In the genomic region with DNA sequence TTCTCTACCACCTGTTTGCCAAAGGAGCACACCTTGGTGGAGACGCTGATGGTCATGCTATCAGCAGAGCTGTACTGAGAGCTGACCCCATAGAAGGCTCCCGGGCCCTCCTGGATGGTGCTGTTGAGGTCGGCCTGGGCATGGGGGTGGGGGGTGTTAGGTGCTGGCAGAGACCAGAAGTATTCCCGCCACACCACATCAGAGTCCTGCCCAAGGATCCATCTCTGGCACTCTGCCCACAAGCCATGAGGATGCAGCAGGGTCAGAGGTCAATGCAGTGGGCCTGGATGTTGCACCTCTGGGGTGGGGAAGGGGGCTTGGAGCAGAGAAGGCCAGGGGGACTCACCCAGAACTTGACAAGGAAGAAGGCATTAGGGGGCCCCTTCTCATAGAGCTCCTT, we compare ENCODE assay signal across 19 cellular contexts. TPM values are rescaled to one million over a fixed set of nuclear protein-coding genes. Genes with fewer than 3 reads are reported as not detected.
DNase-seq lines count a peak whose midpoint lies in the region; ATAC-seq, FAIRE-seq and TF ChIP-seq lines count a peak whose summit lies in the region.
"Had no signal": no experiment of that assay in that cellular context is flagged by ENCODE, and none has a peak within 500 bp of the region (broad histone marks: within the 10 kb centered on the region; RNA-seq: fewer than 3 reads in every experiment).

No MANE protein-coding gene starts in this region.

- no peak for DNase-seq in HepG2 (ENCODE audit: low spot score)
- no peak for DNase-seq in right lobe of liver
- DNase-seq in IMR-90: no peak
- no peak for DNase-seq in mesothelial cell of epicardium (ENCODE audit: low spot score in 2 of 2, unreplicated experiment in 2 of 2)
- DNase-seq in type B pancreatic cell (ENCODE audit: extremely low spot score, unreplicated experiment): no peak
- DNase-seq in NK-92 (lab: John Stamatoyannopoulos, UW; ENCODE audit: unreplicated experiment): no peak
- DNase-seq in NCI-H2227 treated with DMSO at 0.1 percent for 48 hours (lab: John Stamatoyannopoulos, UW): no peak
- DNase-seq in GM10266 (ENCODE audit: extremely low spot score): no peak
- DNase-seq: AML-193; CD4-positive, CD25-positive, alpha-beta regulatory T cell; MV-4-11; NCI-H1436; NCI-H2081 treated with DMSO at 0.1 percent for 48 hours; NCI-H526; PC-9 had no signal

- H2BK15ac ChIP-seq in IMR-90 (ENCODE audit: low read depth, low read length): no peak overlapping the region

- TF ChIP-seq CTCF in HepG2 (CRISPR knock-in tag; IDR thresholded peaks at IDR 0.05) (no peak), right lobe of liver (IDR thresholded peaks at IDR 0.05) (no peak), IMR-90 (conservative IDR thresholded peaks at IDR 0.05; ENCODE audit: low read depth, low read length) (no peak), mesothelial cell of epicardium (IDR thresholded peaks at IDR 0.05; ENCODE audit: unreplicated experiment) (no peak), type B pancreatic cell (conservative IDR thresholded peaks at IDR 0.05) (no peak), GM10266 (IDR thresholded peaks at IDR 0.05; ENCODE audit: control insufficient read depth, insufficient read depth, low read depth, missing control alignments) (no peak)

- no peak for TF ChIP-seq POLR2A in HepG2 (IDR thresholded peaks at IDR 0.05; ENCODE audit: insufficient read depth in 1 of 2, low read depth in 2 of 2, low read length in 2 of 2)
- TF ChIP-seq POLR2A in right lobe of liver (IDR thresholded peaks at IDR 0.05): no peak
- no peak for TF ChIP-seq POLR2A in IMR-90 (IDR thresholded peaks at IDR 0.05; ENCODE audit: low read depth, low read length)

- H3K4me3 ChIP-seq in HepG2 (replicated peaks in 1 of 3; ENCODE audit: insufficient read depth in 1 of 3, low read depth in 2 of 3, low read length in 3 of 3): no peak overlapping the region
- no peak overlapping the region for H3K4me3 ChIP-seq in right lobe of liver
- no peak overlapping the region for H3K4me3 ChIP-seq in IMR-90 (ENCODE audit: insufficient read depth, low read depth, low read length)
- H3K4me3 ChIP-seq: PC-9 had no signal

- TF ChIP-seq RAD21 in HepG2 (CRISPR knock-in tag; IDR thresholded peaks at IDR 0.05) (no peak), IMR-90 (IDR thresholded peaks at IDR 0.05; ENCODE audit: low read length) (no peak)

- H3K9me1 ChIP-seq in IMR-90 (ENCODE audit: insufficient read depth, low read length): 0 out of 2 replicates have a peak, but pooled peaks cover 6% of the 10 kb centered on the region

- H4K91ac ChIP-seq in IMR-90 (ENCODE audit: insufficient read depth, low read depth, low read length): no peak overlapping the region

- no peak overlapping the region for H3K4ac ChIP-seq in IMR-90 (ENCODE audit: low read depth, low read length)

- CTCF ChIA-PET in HepG2 (lab: Yijun Ruan, JAX; ENCODE audit: low intra/inter-chr PET ratio, low total read pairs) (no interaction called here), IMR-90 (lab: Yijun Ruan, JAX) (no interaction called here)

- H4K20me1 ChIP-seq in HepG2 (ENCODE audit: insufficient read depth, low read length) (peaks cover 31% of the 10 kb centered on the region), IMR-90 (ENCODE audit: insufficient read depth, low read length) (peaks cover 50% of the 10 kb centered on the region)

- peak; percentile 8 for ATAC-seq in HepG2
- ATAC-seq in right lobe of liver: no peak
- no peak for ATAC-seq in IMR-90 (ENCODE audit: low read depth)
- ATAC-seq: HCT116, Right ventricle myocardium inferior had no signal

- in situ Hi-C loops in HepG2 (cut with HindIII; ENCODE audit: extremely low pct_ligation_motif_present, low pct_unique_long_range_greater_than_20kb) (no loop called here), IMR-90 (cut with MboI; ENCODE audit: low sequenced_read_pairs) (no loop called here)

- H3K9ac ChIP-seq in HepG2 (ENCODE audit: insufficient read depth, low read depth, low read length): no peak overlapping the region
- H3K9ac ChIP-seq in IMR-90 (ENCODE audit: low read depth, low read length): no peak overlapping the region

- H3K4me1 ChIP-seq in HepG2 (ENCODE audit: insufficient read depth, low read length) (peaks cover 41% of the 10 kb centered on the region), right lobe of liver (peaks cover 0 to 18% (median 0%) of the 10 kb centered on the region in 4 donors), IMR-90 (ENCODE audit: control insufficient read depth, insufficient read depth, low read length) (peaks cover 2% of the 10 kb centered on the region)

- FAIRE-seq in HepG2 (lab: Jason Lieb, UNC): no peak
- FAIRE-seq: D721Med had no signal

- POLR2A ChIA-PET in HepG2 (lab: Yijun Ruan, JAX) (interaction anchor here (9.7 kb wide), 1 partner anchor 22 kb away, joined by 88 read pairs; a partner anchor contains a TSS), IMR-90 (lab: Charles Lee; ENCODE audit: unreplicated experiment) (no interaction called here)

- H4K8ac ChIP-seq in IMR-90 (ENCODE audit: low read depth in 2 of 2, low read length in 2 of 2): no peak overlapping the region

- no peak overlapping the region for H2BK5ac ChIP-seq in IMR-90 (ENCODE audit: low read depth, low read length, poor library complexity, severe bottlenecking)

- peaks cover 3 to 42% of the 10 kb centered on the region in 2 experiments for H3K79me1 ChIP-seq in IMR-90 (ENCODE audit: low read depth in 1 of 2, low read length in 2 of 2)

- peak overlapping the region; percentile 42 for H2AK9ac ChIP-seq in IMR-90 (replicated peaks; ENCODE audit: low read depth, low read length, poor library complexity)

- no peak overlapping the region for H3K4me2 ChIP-seq in HepG2 (ENCODE audit: low read depth, low read length)
- no peak overlapping the region for H3K4me2 ChIP-seq in IMR-90 (ENCODE audit: low read depth, low read length)
- H3K4me2 ChIP-seq: PC-9 had no signal

- no peak overlapping the region for H3K14ac ChIP-seq in IMR-90 (replicated peaks; ENCODE audit: low read depth, low read length)

- H3K4me1 Mint-ChIP-seq in mesothelial cell of epicardium (peaks cover 26% of the 10 kb centered on the region), type B pancreatic cell (ENCODE audit: unreplicated experiment) (peaks cover 18% of the 10 kb centered on the region)

- no peak overlapping the region for H2BK20ac ChIP-seq in IMR-90 (ENCODE audit: low read depth, low read length)

- no peak overlapping the region for H3K4me3 Mint-ChIP-seq in mesothelial cell of epicardium
- H3K4me3 Mint-ChIP-seq in type B pancreatic cell: no peak overlapping the region
- H3K4me3 Mint-ChIP-seq: CD4-positive, CD25-positive, alpha-beta regulatory T cell had no signal

- H3K56ac ChIP-seq in IMR-90 (ENCODE audit: extremely low read depth, insufficient read depth, low read length): no peak overlapping the region

- peaks cover 9 to 31% of the 10 kb centered on the region in 2 experiments for H3K36me3 ChIP-seq in HepG2 (replicated peaks in 1 of 2; ENCODE audit: control insufficient read depth in 1 of 2, insufficient read depth in 2 of 2, low read length in 2 of 2)
- H3K36me3 ChIP-seq in right lobe of liver: peaks cover 0 to 14% (median 5%) of the 10 kb centered on the region in 4 donors
- peaks cover 63% of the 10 kb centered on the region for H3K36me3 ChIP-seq in IMR-90 (ENCODE audit: control insufficient read depth, insufficient read depth, low read length)

- H3K27ac ChIP-seq in HepG2 (ENCODE audit: extremely low read length, insufficient read depth, low read length) (no peak overlapping the region), right lobe of liver (no peak overlapping the region), IMR-90 (ENCODE audit: insufficient read depth, low read length) (no peak overlapping the region)
- H3K27ac ChIP-seq: PC-9 had no signal

- H2AFZ ChIP-seq in HepG2 (ENCODE audit: low read length) (no peak overlapping the region), IMR-90 (replicated peaks; ENCODE audit: low read length, poor library complexity) (no peak overlapping the region)
- H2AFZ ChIP-seq: PC-9 had no signal

- TF ChIP-seq EP300 in HepG2 (IDR thresholded peaks at IDR 0.05; ENCODE audit: low read depth in 2 of 2, low read length in 2 of 2) (no peak), HepG2 (CRISPR knock-in tag; IDR thresholded peaks at IDR 0.05; ENCODE audit: borderline replicate concordance) (no peak)

- H3K27me3 Mint-ChIP-seq in mesothelial cell of epicardium (ENCODE audit: low read depth) (no peaks in the 10 kb centered on the region), type B pancreatic cell (peaks cover 2% of the 10 kb centered on the region)
- H3K27me3 Mint-ChIP-seq: CD4-positive, CD25-positive, alpha-beta regulatory T cell had no signal

- H3K79me2 ChIP-seq in HepG2 (ENCODE audit: insufficient read depth, low read length): peaks cover 6% of the 10 kb centered on the region

- intact Hi-C loops in HepG2 (cut with micrococcal nuclease; ENCODE audit: unreplicated experiment): no loop called here
- intact Hi-C loops in right lobe of liver (cut with DNase I): no loop called here
- intact Hi-C loops in IMR-90 (cut with micrococcal nuclease): no loop called here

- BruUV-seq in HepG2 (replicated peaks; lab: Mats Ljungman, UMichigan) (no TSS peak), IMR-90 (replicated peaks; lab: Mats Ljungman, UMichigan) (no TSS peak)

- no peak overlapping the region for H2AK5ac ChIP-seq in IMR-90 (ENCODE audit: low read depth, low read length)

- H3K27ac Mint-ChIP-seq in mesothelial cell of epicardium: peak overlapping the region; percentile 30
- H3K27ac Mint-ChIP-seq in type B pancreatic cell: peak overlapping the region; percentile 21

- no peaks in the 10 kb centered on the region for H3K9me3 Mint-ChIP-seq in mesothelial cell of epicardium
- H3K9me3 Mint-ChIP-seq in type B pancreatic cell: no peaks in the 10 kb centered on the region
- H3K9me3 Mint-ChIP-seq: CD4-positive, CD25-positive, alpha-beta regulatory T cell had no signal

- no peaks in the 10 kb centered on the region for H3K27me3 ChIP-seq in HepG2 (ENCODE audit: control insufficient read depth in 1 of 2, insufficient read depth in 2 of 2, low read length in 2 of 2)
- no peaks in the 10 kb centered on the region for H3K27me3 ChIP-seq in right lobe of liver
- H3K27me3 ChIP-seq in IMR-90 (ENCODE audit: control insufficient read depth, insufficient read depth, low read length): no peaks in the 10 kb centered on the region

- H3K9me3 ChIP-seq in HepG2 (ENCODE audit: low read length) (no peaks in the 10 kb centered on the region), right lobe of liver (no peaks in the 10 kb centered on the region), IMR-90 (ENCODE audit: control insufficient read depth, insufficient read depth, low read length) (no peaks in the 10 kb centered on the region)

- no peak overlapping the region for H4K5ac ChIP-seq in IMR-90 (ENCODE audit: low read depth, low read length)

- no peak overlapping the region for H3K18ac ChIP-seq in IMR-90 (ENCODE audit: low read depth, low read length)

- no peak overlapping the region for H2BK120ac ChIP-seq in IMR-90 (ENCODE audit: low read depth, low read length)

- WGBS in HepG2 (ENCODE audit: low lambda C conversion rate): 100% methylated on average over 2 of the region's 4 CpGs
- WGBS in right lobe of liver (ENCODE audit: insufficient coverage, low coverage, low lambda C conversion rate, missing lambda C conversion rate): 20% methylated on average over 1 of the region's 4 CpGs
- WGBS in IMR-90 (ENCODE audit: extremely low coverage in 2 of 2, insufficient read length in 1 of 2), 2 experiments: no CpG with 5 or more reads among the region's 4 CpGs

- no peak overlapping the region for H3K23ac ChIP-seq in IMR-90 (ENCODE audit: low read depth, low read length)

- dilution Hi-C loops in IMR-90 (cut with HindIII; ENCODE audit: low sequenced_read_pairs, unreplicated experiment): no loop called here

- peaks cover 19% of the 10 kb centered on the region for H3K36me3 Mint-ChIP-seq in mesothelial cell of epicardium
- H3K36me3 Mint-ChIP-seq in type B pancreatic cell: peaks cover 6% of the 10 kb centered on the region

RNA-seq across cellular contexts. Expression of a gene that starts 7.4 kb away (rescaled TPM):
- total RNA-seq in HepG2 (2016; rRNA removed; fragmentation: Illumina TruSeq; extraction: Trizol) (1,854 and 2,285 TPM in 2 replicates), right lobe of liver (100 to 1,000 TPM; 366 to 446 (median 412) TPM), IMR-90 (2012; rRNA removed) (1,746 and 2,310 TPM in 2 replicates), mesothelial cell of epicardium (1,840 to 1,922 TPM (median 1,906 TPM) in 3 replicates), type B pancreatic cell (ENCODE audit: low replicate concordance) (1,788 and 1,808 TPM in 2 replicates)
- 2,437 and 2,775 TPM in 2 replicates for total RNA-seq in HepG2 (2016; cell fraction: cytosol; rRNA removed; fragmentation: Illumina TruSeq; extraction: Trizol; ENCODE audit: low read depth)
- 1,859 and 2,386 TPM in 2 replicates for total RNA-seq in HepG2 (2016; cell fraction: insoluble cytoplasmic fraction; rRNA removed; fragmentation: Illumina TruSeq; extraction: Trizol)
- 4,119 and 4,316 TPM in 2 replicates for total RNA-seq in HepG2 (2016; cell fraction: membrane; rRNA removed; fragmentation: Illumina TruSeq; extraction: Trizol)
- total RNA-seq in HepG2 (2016; cell fraction: nucleus; rRNA removed; fragmentation: Illumina TruSeq; extraction: Trizol): 734 and 771 TPM in 2 replicates
- polyA plus RNA-seq in HepG2 (2011; rRNA removed) (2,253 and 2,726 TPM in 2 replicates), IMR-90 (2012; rRNA removed) (3,153 and 3,261 TPM in 2 replicates)
- 2,315 and 3,589 TPM in 2 replicates for polyA plus RNA-seq in HepG2 (2011; cell fraction: cytosol; rRNA removed)
- polyA plus RNA-seq in HepG2 (2011; cell fraction: nucleus; rRNA removed): 1,402 and 1,561 TPM in 2 replicates
- 2,161 and 2,246 TPM in 2 replicates for polyA plus RNA-seq in HepG2 (2012)
- polyA plus RNA-seq in HepG2 (2016; cell fraction: cytosol; fragmentation: Illumina TruSeq; extraction: Trizol; ENCODE audit: low read depth): 3,096 and 3,343 TPM in 2 replicates
- 2,345 and 2,428 TPM in 2 replicates for polyA plus RNA-seq in HepG2 (2016; cell fraction: insoluble cytoplasmic fraction; fragmentation: Illumina TruSeq; extraction: Trizol; ENCODE audit: low read depth)
- 4,116 and 4,234 TPM in 2 replicates for polyA plus RNA-seq in HepG2 (2016; cell fraction: membrane; fragmentation: Illumina TruSeq; extraction: Trizol; ENCODE audit: low read depth)
- 1,389 and 1,424 TPM in 2 replicates for polyA plus RNA-seq in HepG2 (2016; cell fraction: nucleus; fragmentation: Illumina TruSeq; extraction: Trizol; ENCODE audit: insufficient read depth, low read depth)
- 921 and 1,139 TPM in 2 replicates for polyA minus RNA-seq in HepG2 (2011; rRNA and poly(A)+ RNA removed; ENCODE audit: low replicate concordance)
- 630 and 657 TPM in 2 replicates for polyA minus RNA-seq in HepG2 (2011; cell fraction: cytosol; rRNA and poly(A)+ RNA removed)
- 275 and 369 TPM in 2 replicates for polyA minus RNA-seq in HepG2 (2011; cell fraction: nucleus; rRNA and poly(A)+ RNA removed)
- 1,705 and 1,838 TPM in 2 replicates for polyA plus RNA-seq in IMR-90 (2012; cell fraction: cytosol; rRNA removed)
- 1,133 and 1,323 TPM in 2 replicates for polyA plus RNA-seq in IMR-90 (2012; cell fraction: nucleus; rRNA removed; ENCODE audit: low replicate concordance)

RNA-seq across cellular contexts. Expression of a gene that starts 21.3 kb away (rescaled TPM):
- total RNA-seq in HepG2 (2016; rRNA removed; fragmentation: Illumina TruSeq; extraction: Trizol): 14.4 and 15.1 TPM in 2 replicates
- 3.9 and 4.4 TPM in 2 replicates for total RNA-seq in HepG2 (2016; cell fraction: cytosol; rRNA removed; fragmentation: Illumina TruSeq; extraction: Trizol; ENCODE audit: low read depth)
- 12.5 and 14.5 TPM in 2 replicates for total RNA-seq in HepG2 (2016; cell fraction: insoluble cytoplasmic fraction; rRNA removed; fragmentation: Illumina TruSeq; extraction: Trizol)
- total RNA-seq in HepG2 (2016; cell fraction: membrane; rRNA removed; fragmentation: Illumina TruSeq; extraction: Trizol): 14.0 and 14.5 TPM in 2 replicates
- total RNA-seq in HepG2 (2016; cell fraction: nucleus; rRNA removed; fragmentation: Illumina TruSeq; extraction: Trizol): 12.5 and 14.3 TPM in 2 replicates
- polyA plus RNA-seq in HepG2 (2011; rRNA removed): 16.5 and 20.5 TPM in 2 replicates
- polyA plus RNA-seq in HepG2 (2011; cell fraction: cytosol; rRNA removed): 11.8 and 14.3 TPM in 2 replicates
- 41.6 and 45.4 TPM in 2 replicates for polyA plus RNA-seq in HepG2 (2011; cell fraction: nucleus; rRNA removed)
- polyA plus RNA-seq in HepG2 (2012): 19.1 and 24.4 TPM in 2 replicates
- polyA plus RNA-seq in HepG2 (2016; cell fraction: cytosol; fragmentation: Illumina TruSeq; extraction: Trizol; ENCODE audit: low read depth): 5.1 and 5.5 TPM in 2 replicates
- polyA plus RNA-seq in HepG2 (2016; cell fraction: insoluble cytoplasmic fraction; fragmentation: Illumina TruSeq; extraction: Trizol; ENCODE audit: low read depth): 22.1 and 28.5 TPM in 2 replicates
- 12.7 and 14.9 TPM in 2 replicates for polyA plus RNA-seq in HepG2 (2016; cell fraction: membrane; fragmentation: Illumina TruSeq; extraction: Trizol; ENCODE audit: low read depth)
- polyA plus RNA-seq in HepG2 (2016; cell fraction: nucleus; fragmentation: Illumina TruSeq; extraction: Trizol; ENCODE audit: insufficient read depth, low read depth): 41.9 and 43.9 TPM in 2 replicates
- polyA minus RNA-seq in HepG2 (2011; rRNA and poly(A)+ RNA removed; ENCODE audit: low replicate concordance): 6.0 and 22.8 TPM in 2 replicates
- 7.7 and 8.2 TPM in 2 replicates for polyA minus RNA-seq in HepG2 (2011; cell fraction: cytosol; rRNA and poly(A)+ RNA removed)
- polyA minus RNA-seq in HepG2 (2011; cell fraction: nucleus; rRNA and poly(A)+ RNA removed): 7.9 and 8.6 TPM in 2 replicates
- total RNA-seq in right lobe of liver: 1 to 10 TPM; 5.2 to 8.5 (median 6.9) TPM
- total RNA-seq in IMR-90 (2012; rRNA removed): 5.0 and 5.2 TPM in 2 replicates
- polyA plus RNA-seq in IMR-90 (2012; rRNA removed): 25.0 and 28.0 TPM in 2 replicates
- 16.6 and 30.2 TPM in 2 replicates for polyA plus RNA-seq in IMR-90 (2012; cell fraction: cytosol; rRNA removed)
- 49.5 and 83.0 TPM in 2 replicates for polyA plus RNA-seq in IMR-90 (2012; cell fraction: nucleus; rRNA removed; ENCODE audit: low replicate concordance)
- 88.2 to 91.8 TPM (median 91.4 TPM) in 3 replicates for total RNA-seq in mesothelial cell of epicardium
- total RNA-seq in type B pancreatic cell (ENCODE audit: low replicate concordance): 49.8 and 109 TPM in 2 replicates
- total RNA-seq: CD4-positive, CD25-positive, alpha-beta regulatory T cell had no signal

RNA-seq across cellular contexts. Expression of a gene that starts 23.4 kb away (rescaled TPM):
- 9.7 and 11.2 TPM in 2 replicates for total RNA-seq in HepG2 (2016; rRNA removed; fragmentation: Illumina TruSeq; extraction: Trizol)
- total RNA-seq in HepG2 (2016; cell fraction: cytosol; rRNA removed; fragmentation: Illumina TruSeq; extraction: Trizol; ENCODE audit: low read depth): 1.9 and 2.5 TPM in 2 replicates
- total RNA-seq in HepG2 (2016; cell fraction: insoluble cytoplasmic fraction; rRNA removed; fragmentation: Illumina TruSeq; extraction: Trizol): 9.2 and 10.0 TPM in 2 replicates
- 6.3 and 6.7 TPM in 2 replicates for total RNA-seq in HepG2 (2016; cell fraction: membrane; rRNA removed; fragmentation: Illumina TruSeq; extraction: Trizol)
- 4.8 and 7.1 TPM in 2 replicates for total RNA-seq in HepG2 (2016; cell fraction: nucleus; rRNA removed; fragmentation: Illumina TruSeq; extraction: Trizol)
- 7.1 and 7.9 TPM in 2 replicates for polyA plus RNA-seq in HepG2 (2011; rRNA removed)
- 6.3 and 6.8 TPM in 2 replicates for polyA plus RNA-seq in HepG2 (2011; cell fraction: cytosol; rRNA removed)
- 6.9 and 8.4 TPM in 2 replicates for polyA plus RNA-seq in HepG2 (2011; cell fraction: nucleus; rRNA removed)
- polyA plus RNA-seq in HepG2 (2012): 4.1 and 4.3 TPM in 2 replicates
- polyA plus RNA-seq in HepG2 (2016; cell fraction: cytosol; fragmentation: Illumina TruSeq; extraction: Trizol; ENCODE audit: low read depth): 1.5 and 1.6 TPM in 2 replicates
- 7.5 and 8.6 TPM in 2 replicates for polyA plus RNA-seq in HepG2 (2016; cell fraction: insoluble cytoplasmic fraction; fragmentation: Illumina TruSeq; extraction: Trizol; ENCODE audit: low read depth)
- 3.0 and 4.3 TPM in 2 replicates for polyA plus RNA-seq in HepG2 (2016; cell fraction: membrane; fragmentation: Illumina TruSeq; extraction: Trizol; ENCODE audit: low read depth)
- polyA plus RNA-seq in HepG2 (2016; cell fraction: nucleus; fragmentation: Illumina TruSeq; extraction: Trizol; ENCODE audit: insufficient read depth, low read depth): 13.2 and 13.8 TPM in 2 replicates
- 14.3 and 23.1 TPM in 2 replicates for polyA minus RNA-seq in HepG2 (2011; rRNA and poly(A)+ RNA removed; ENCODE audit: low replicate concordance)
- polyA minus RNA-seq in HepG2 (2011; cell fraction: cytosol; rRNA and poly(A)+ RNA removed): 5.5 TPM in 2 replicates
- 1.8 and 2.4 TPM in 2 replicates for polyA minus RNA-seq in HepG2 (2011; cell fraction: nucleus; rRNA and poly(A)+ RNA removed)
- 1 to 10 TPM in 3 of 6 experiments, under 1 TPM in 3; 0.44 to 1.7 (median 0.95) TPM for total RNA-seq in right lobe of liver
- total RNA-seq in IMR-90 (2012; rRNA removed): 7.5 and 9.1 TPM in 2 replicates
- 6.8 and 7.1 TPM in 2 replicates for polyA plus RNA-seq in IMR-90 (2012; rRNA removed)
- polyA plus RNA-seq in IMR-90 (2012; cell fraction: cytosol; rRNA removed): 4.5 and 6.8 TPM in 2 replicates
- polyA plus RNA-seq in IMR-90 (2012; cell fraction: nucleus; rRNA removed; ENCODE audit: low replicate concordance): 5.0 and 6.6 TPM in 2 replicates
- total RNA-seq in mesothelial cell of epicardium: 7.0 to 8.5 TPM (median 8.0 TPM) in 3 replicates
- total RNA-seq in type B pancreatic cell (ENCODE audit: low replicate concordance): 11.6 and 12.8 TPM in 2 replicates

RNA-seq across cellular contexts. Expression of a gene that starts 37.1 kb away (rescaled TPM):
- total RNA-seq in HepG2 (2016; rRNA removed; fragmentation: Illumina TruSeq; extraction: Trizol) (not detected in 2 replicates), right lobe of liver (not detected), IMR-90 (2012; rRNA removed) (not detected in 2 replicates), mesothelial cell of epicardium (17.5 to 17.7 TPM (median 17.6 TPM) in 3 replicates), type B pancreatic cell (ENCODE audit: low replicate concordance) (0.14 TPM in 1 of 2 replicates, not detected in the other)
- 0.35 TPM in 1 of 2 replicates, not detected in the other for total RNA-seq in HepG2 (2016; cell fraction: cytosol; rRNA removed; fragmentation: Illumina TruSeq; extraction: Trizol; ENCODE audit: low read depth)
- total RNA-seq in HepG2 (2016; cell fraction: insoluble cytoplasmic fraction; rRNA removed; fragmentation: Illumina TruSeq; extraction: Trizol): not detected in 2 replicates
- not detected in 2 replicates for total RNA-seq in HepG2 (2016; cell fraction: membrane; rRNA removed; fragmentation: Illumina TruSeq; extraction: Trizol)
- not detected in 2 replicates for total RNA-seq in HepG2 (2016; cell fraction: nucleus; rRNA removed; fragmentation: Illumina TruSeq; extraction: Trizol)
- polyA plus RNA-seq in HepG2 (2011; rRNA removed) (not detected in 2 replicates), IMR-90 (2012; rRNA removed) (not detected in 2 replicates)
- not detected in 2 replicates for polyA plus RNA-seq in HepG2 (2011; cell fraction: cytosol; rRNA removed)
- polyA plus RNA-seq in HepG2 (2011; cell fraction: nucleus; rRNA removed): not detected in 2 replicates
- not detected in 2 replicates for polyA plus RNA-seq in HepG2 (2012)
- polyA plus RNA-seq in HepG2 (2016; cell fraction: cytosol; fragmentation: Illumina TruSeq; extraction: Trizol; ENCODE audit: low read depth): not detected in 2 replicates
- not detected in 2 replicates for polyA plus RNA-seq in HepG2 (2016; cell fraction: insoluble cytoplasmic fraction; fragmentation: Illumina TruSeq; extraction: Trizol; ENCODE audit: low read depth)
- polyA plus RNA-seq in HepG2 (2016; cell fraction: membrane; fragmentation: Illumina TruSeq; extraction: Trizol; ENCODE audit: low read depth): not detected in 2 replicates
- polyA plus RNA-seq in HepG2 (2016; cell fraction: nucleus; fragmentation: Illumina TruSeq; extraction: Trizol; ENCODE audit: insufficient read depth, low read depth): not detected in 2 replicates
- not detected in 2 replicates for polyA minus RNA-seq in HepG2 (2011; rRNA and poly(A)+ RNA removed; ENCODE audit: low replicate concordance)
- not detected in 2 replicates for polyA minus RNA-seq in HepG2 (2011; cell fraction: cytosol; rRNA and poly(A)+ RNA removed)
- not detected in 2 replicates for polyA minus RNA-seq in HepG2 (2011; cell fraction: nucleus; rRNA and poly(A)+ RNA removed)
- polyA plus RNA-seq in IMR-90 (2012; cell fraction: cytosol; rRNA removed): not detected in 2 replicates
- not detected in 2 replicates for polyA plus RNA-seq in IMR-90 (2012; cell fraction: nucleus; rRNA removed; ENCODE audit: low replicate concordance)
- total RNA-seq: CD4-positive, CD25-positive, alpha-beta regulatory T cell; Daoy; PC-9; Right ventricle myocardium inferior had no signal
- polyA plus RNA-seq: CD4-positive, CD25-positive, alpha-beta regulatory T cell had no signal
